9 cellular contexts compared by ENCODE assay signal in the genomic region with DNA sequence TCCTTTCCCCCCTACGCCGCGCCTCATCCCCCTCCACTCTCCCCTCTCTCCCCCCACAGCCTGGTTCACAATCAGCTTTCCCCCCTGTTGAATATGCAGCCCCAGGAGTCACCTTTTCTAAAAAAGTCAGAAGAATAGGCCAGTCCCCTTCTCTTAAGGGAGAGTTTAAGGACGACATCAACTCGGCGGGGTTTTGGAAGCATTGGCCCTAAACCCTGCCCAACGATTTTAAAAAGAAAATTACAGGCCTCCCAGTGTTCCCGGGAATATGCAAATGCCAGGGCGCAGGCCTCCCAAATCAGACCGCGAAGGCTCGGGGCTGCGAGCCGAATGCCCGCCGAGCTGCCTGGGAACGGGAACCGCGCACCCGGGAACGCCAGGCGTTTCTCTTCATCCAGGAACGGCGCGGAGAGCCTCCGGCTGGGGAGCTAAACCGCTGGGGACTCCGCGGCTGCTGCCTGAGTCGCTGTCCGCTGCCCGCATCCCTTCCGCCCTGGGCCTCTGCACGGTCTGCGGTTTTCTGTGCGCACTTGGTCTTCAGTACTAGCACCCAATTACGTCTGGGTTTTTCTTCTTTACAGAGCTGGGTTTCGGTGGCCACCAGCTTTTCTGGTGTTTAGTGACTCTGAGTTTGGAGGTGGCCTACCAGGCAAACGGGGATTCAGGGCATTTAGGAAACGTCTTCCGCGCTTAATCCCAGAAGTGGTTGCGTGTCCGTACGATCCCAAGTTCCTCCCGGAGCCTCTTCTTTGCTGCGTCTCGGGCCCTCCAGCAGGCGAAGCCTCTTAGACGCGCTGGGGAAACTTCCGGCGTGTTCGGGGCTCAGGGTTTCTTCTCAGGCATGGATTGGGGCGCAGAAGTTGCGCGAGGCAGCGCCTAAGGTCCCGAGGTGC. TPM values are rescaled to one million over a fixed set of nuclear protein-coding genes. Genes with fewer than 3 reads are reported as not detected.
DNase-seq lines count a peak whose midpoint lies in the region; ATAC-seq and TF ChIP-seq lines count a peak whose summit lies in the region.
"Had no signal": no experiment of that assay in that cellular context is flagged by ENCODE, and none has a peak within 500 bp of the region (broad histone marks: within the 10 kb centered on the region; RNA-seq: fewer than 3 reads in every experiment).

No MANE protein-coding gene starts in this region.

- no peaks in the 10 kb centered on the region for H3K9me3 Mint-ChIP-seq in dendritic cell treated with granulocyte-macrophage colony-stimulating factor and Interleukin-4, amounts not matched to agents 40 ng/mL and 50 ng/mL, for 4 days

- ATAC-seq in lung (ENCODE audit: insufficient read depth, low FRiP score), result no peak
- ATAC-seq in HG03457 (IDR thresholded peaks at IDR 0.05; ENCODE audit: unreplicated experiment), result no peak

- H3K9me3 ChIP-seq in HUES6 (ENCODE audit: control insufficient read depth, insufficient read depth, low read depth, low read length) (no peaks in the 10 kb centered on the region), lung (ENCODE audit: control insufficient read depth in 2 of 2, insufficient read depth in 1 of 2, low read length in 1 of 2) (peaks cover 0 to 10% of the 10 kb centered on the region in 2 donors)

- H3K27ac ChIP-seq in HUES6 (ENCODE audit: low read depth, low read length) (no peak overlapping the region), lung (ENCODE audit: low read depth in 1 of 2, low read length in 1 of 2) (peak overlapping the region; percentile 30 to 82)

- WGBS in lung, 2 donors, result 3 to 5% methylated on average over 59 of the region's 59 CpGs

- H3K36me3 ChIP-seq in HUES6 (ENCODE audit: control insufficient read depth, insufficient read depth, low read length) (no peaks in the 10 kb centered on the region), lung (ENCODE audit: control insufficient read depth in 2 of 2, insufficient read depth in 2 of 2, low read length in 2 of 2) (no peaks in the 10 kb centered on the region)

- H3K9ac ChIP-seq in HUES6 (ENCODE audit: low read length), result no peak overlapping the region

- H3K27me3 ChIP-seq in HUES6 (ENCODE audit: control insufficient read depth, insufficient read depth, low read length) (peaks cover 100% of the 10 kb centered on the region), lung (ENCODE audit: control insufficient read depth, insufficient read depth) (no peaks in the 10 kb centered on the region)

- H3K4me3 ChIP-seq in AG04449 (ENCODE audit: low read depth, low read length) (peak overlapping the region; percentile 54), HUES6 (ENCODE audit: low read depth, low read length) (peak overlapping the region; percentile 77), lung (peak overlapping the region; percentile 10)

- H3K27ac Mint-ChIP-seq in dendritic cell treated with granulocyte-macrophage colony-stimulating factor and Interleukin-4, amounts not matched to agents 40 ng/mL and 50 ng/mL, for 4 days, result no peak overlapping the region

- no peak for DNase-seq in AG04449 (ENCODE audit: low read depth, low spot score)
- DNase-seq in lung (ENCODE audit: low spot score), result no peak
- no peak for DNase-seq in NCI-H187 (lab: John Stamatoyannopoulos, UW)
- DNase-seq in NCI-H2171 (lab: John Stamatoyannopoulos, UW), result no peak
- DNase-seq in NCI-H69 (lab: John Stamatoyannopoulos, UW), result no peak
- DNase-seq: GDM1 had no signal

- CTCF ChIA-PET in AG04449 (lab: Yijun Ruan, JAX), result interaction anchor here (0.8 to 4.0 kb wide), 12 partner anchors 9 to 1382 kb away, joined by 3 to 25 read pairs (median 4); no protein-coding TSS in a partner anchor

- H3K27me3 Mint-ChIP-seq in dendritic cell treated with granulocyte-macrophage colony-stimulating factor and Interleukin-4, amounts not matched to agents 40 ng/mL and 50 ng/mL, for 4 days, result peaks cover 94% of the 10 kb centered on the region

- TF ChIP-seq CTCF in AG04449 (IDR thresholded peaks at IDR 0.05; ENCODE audit: insufficient read depth, low read length, missing control alignments) (no peak), lung (IDR thresholded peaks at IDR 0.05; ENCODE audit: control extremely low read depth, extremely low read depth) (no peak)

- POLR2A ChIA-PET in AG04449 (lab: Yijun Ruan, JAX), result interaction anchor here (0.7 to 1.6 kb wide), 2 partner anchors 651 to 1147 kb away, joined by 3 read pairs; no protein-coding TSS in a partner anchor

- H3K4me1 ChIP-seq in HUES6 (ENCODE audit: control insufficient read depth, insufficient read depth, low read length) (peaks cover 58% of the 10 kb centered on the region), lung (ENCODE audit: control insufficient read depth in 2 of 2, insufficient read depth in 2 of 2, low read length in 2 of 2) (peaks cover 0 to 4% of the 10 kb centered on the region in 2 donors)

- peaks cover 61% of the 10 kb centered on the region for H3K4me1 Mint-ChIP-seq in dendritic cell treated with granulocyte-macrophage colony-stimulating factor and Interleukin-4, amounts not matched to agents 40 ng/mL and 50 ng/mL, for 4 days (ENCODE audit: low read depth)

- intact Hi-C loops in dendritic cell treated with granulocyte-macrophage colony-stimulating factor and Interleukin-4, amounts not matched to agents 40 ng/mL and 50 ng/mL, for 4 days (cut with micrococcal nuclease), result loop anchor here (10.0 kb wide), 1 partner anchor 652 kb away; a partner anchor contains a TSS

- peak overlapping the region; percentile 21 for H3K4me3 Mint-ChIP-seq in dendritic cell treated with granulocyte-macrophage colony-stimulating factor and Interleukin-4, amounts not matched to agents 40 ng/mL and 50 ng/mL, for 4 days

- H3K36me3 Mint-ChIP-seq in dendritic cell treated with granulocyte-macrophage colony-stimulating factor and Interleukin-4, amounts not matched to agents 40 ng/mL and 50 ng/mL, for 4 days (ENCODE audit: low read depth), result no peaks in the 10 kb centered on the region

RNA-seq across cellular contexts. Expression of a gene that starts 5.7 kb away (rescaled TPM):
- 10 to 100 TPM; 29.0 to 30.2 TPM for total RNA-seq in lung
- polyA plus RNA-seq in lung, result 10 to 100 TPM in 1 of 2 donors, 1 to 10 TPM in 1; 5.6 to 22.5 TPM

Comparison
In these comparisons a context has a peak if more than half of its experiments do, and no peak if none do; other contexts are left out.
1. H3K4me3 ChIP-seq: peak in every context shown above with its lines; median percentile 77 in HUES6; 54 in AG04449; 10 in lung.